18 cellular contexts compared by ENCODE assay signal in genomic region chr3:38343797-38344594, GRCh38. TPM values are rescaled to one million over a fixed set of nuclear protein-coding genes. Genes with fewer than 3 reads are reported as not detected.
DNase-seq lines count a peak whose midpoint lies in the region; ATAC-seq and TF ChIP-seq lines count a peak whose summit lies in the region.
"Had no signal": no experiment of that assay in that cellular context is flagged by ENCODE, and none has a peak within 500 bp of the region (broad histone marks: within the 10 kb centered on the region; RNA-seq: fewer than 3 reads in every experiment).

No MANE protein-coding gene starts in this region.

- no peak overlapping the region for H3K27ac Mint-ChIP-seq in activated CD4-positive, alpha-beta T cell treated with anti-CD3 and anti-CD28 coated beads, Interleukin-2, amount 10 ng/mL, durations not matched to agents 7 days and 5 days
- H3K27ac Mint-ChIP-seq: nephron progenitor cell had no signal

- H3K27ac ChIP-seq in C4-2B, result no peak overlapping the region
- H3K27ac ChIP-seq in PC-3 (ENCODE audit: low read length), result no peak overlapping the region
- H3K27ac ChIP-seq: BLaER1 treated with 17β-estradiol and CSF1 and Interleukin-3, amounts not matched to agents 10 nM and 100 nM; lower lobe of right lung; thyroid gland had no signal

- POLR2A ChIA-PET in PC-3 (lab: Charles Lee; ENCODE audit: unreplicated experiment), result no interaction called here
- POLR2A ChIA-PET in activated CD4-positive, alpha-beta T cell treated with anti-CD3 and anti-CD28 coated beads, Interleukin-2, amount 10 ng/mL, durations not matched to agents 7 days and 5 days (lab: Charles Lee), result no interaction called here

- CTCF ChIA-PET in PC-3 (lab: Charles Lee), result interaction anchor here (0.6 to 1.1 kb wide), 2 partner anchors 11 to 46 kb away, joined by 3 to 4 read pairs; no protein-coding TSS in a partner anchor
- CTCF ChIA-PET in activated CD4-positive, alpha-beta T cell treated with anti-CD3 and anti-CD28 coated beads, Interleukin-2, amount 10 ng/mL, durations not matched to agents 7 days and 5 days (lab: Charles Lee), result interaction anchor here (1.1 to 3.0 kb wide), 4 partner anchors 8 to 227 kb away, joined by 3 to 28 read pairs (median 4); no protein-coding TSS in a partner anchor

- no peak overlapping the region for H3K9ac ChIP-seq in PC-3 (ENCODE audit: low read length)
- H3K9ac ChIP-seq: BLaER1 treated with 17β-estradiol and CSF1 and Interleukin-3, amounts not matched to agents 10 nM and 100 nM had no signal

- no TSS peak for BruUV-seq in PC-3 (replicated peaks; lab: Mats Ljungman, UMichigan)

- H3K4me1 ChIP-seq in PC-3 (ENCODE audit: insufficient read depth, low read length), result peaks cover 20% of the 10 kb centered on the region

- no peaks in the 10 kb centered on the region for H3F3A ChIP-seq in PC-3 (ENCODE audit: low read length, unreplicated experiment)

- no peak overlapping the region for H3K4me2 ChIP-seq in PC-3 (ENCODE audit: low read length)
- H3K4me2 ChIP-seq: BLaER1 treated with 17β-estradiol and CSF1 and Interleukin-3, amounts not matched to agents 10 nM and 100 nM had no signal

- DNase-seq in GM12865 (ENCODE audit: low read depth) (no peak), PC-3 (peak; percentile 34), fibroblast of mammary gland (ENCODE audit: low read depth) (peak; percentile 14), KG1 (lab: John Stamatoyannopoulos, UW) (no peak), posterior vena cava (ENCODE audit: low spot score) (no peak), cerebellar cortex (ENCODE audit: low spot score) (no peak)
- DNase-seq in activated CD4-positive, alpha-beta T cell treated with anti-CD3 and anti-CD28 coated beads, Interleukin-2, amount 10 ng/mL, durations not matched to agents 7 days and 5 days, result no peak
- DNase-seq: activated gamma-delta T cell treated with Interleukin-2 at 50 U/mL for 16 hours; DND-41; lower lobe of right lung; NCI-H1417; nephron progenitor cell; right cardiac atrium; stimulated activated CD8-positive, alpha-beta memory T cell treated with anti-CD3 and anti-CD28 coated beads, Interleukin-4, amount 100 ng/mL, for 48 hours; thyroid gland had no signal

- no peaks in the 10 kb centered on the region for H3K27me3 ChIP-seq in PC-3 (ENCODE audit: low read length)
- H3K27me3 ChIP-seq: BLaER1 treated with 17β-estradiol and CSF1 and Interleukin-3, amounts not matched to agents 10 nM and 100 nM; thyroid gland had no signal

- no peak overlapping the region for H3K4me3 ChIP-seq in GM12865 (ENCODE audit: low read depth, low read length)
- H3K4me3 ChIP-seq in PC-3 (ENCODE audit: low read length), result no peak overlapping the region
- H3K4me3 ChIP-seq in fibroblast of mammary gland (ENCODE audit: control insufficient read depth, low read depth, low read length), result no peak overlapping the region
- H3K4me3 ChIP-seq: BLaER1 treated with 17β-estradiol and CSF1 and Interleukin-3, amounts not matched to agents 10 nM and 100 nM; lower lobe of right lung; thyroid gland had no signal

- peaks cover 10% of the 10 kb centered on the region for H3K4me1 Mint-ChIP-seq in activated CD4-positive, alpha-beta T cell treated with anti-CD3 and anti-CD28 coated beads, Interleukin-2, amount 10 ng/mL, durations not matched to agents 7 days and 5 days

- peaks cover 21% of the 10 kb centered on the region for H3K79me2 ChIP-seq in PC-3 (ENCODE audit: low read length)

- intact Hi-C loops in PC-3 (cut with micrococcal nuclease), result loop anchor here (10.0 kb wide), 1 partner anchor 321 kb away; no protein-coding TSS in a partner anchor
- intact Hi-C loops in posterior vena cava (cut with DNase I), result no loop called here

- no peaks in the 10 kb centered on the region for H3K36me3 Mint-ChIP-seq in activated CD4-positive, alpha-beta T cell treated with anti-CD3 and anti-CD28 coated beads, Interleukin-2, amount 10 ng/mL, durations not matched to agents 7 days and 5 days (ENCODE audit: low read depth)

- TF ChIP-seq CTCF in C4-2B (conservative IDR thresholded peaks at IDR 0.05) (peak; percentile 15), GM12865 (IDR thresholded peaks at IDR 0.05; ENCODE audit: insufficient read depth, low read depth, low read length, missing control alignments) (peak; percentile 2), PC-3 (conservative IDR thresholded peaks at IDR 0.05; ENCODE audit: low read depth, low read length) (peak; percentile 48; the same call in 1 of the 2 replicates), fibroblast of mammary gland (conservative IDR thresholded peaks at IDR 0.05; ENCODE audit: control insufficient read depth, insufficient read depth, low read depth, low read length) (peak; percentile 8)

- H2AFZ ChIP-seq in PC-3 (ENCODE audit: low read length), result no peak overlapping the region

- H3K36me3 ChIP-seq in PC-3 (ENCODE audit: low read depth, low read length), result no peaks in the 10 kb centered on the region
- H3K36me3 ChIP-seq: lower lobe of right lung, thyroid gland had no signal

- H3K9me2 ChIP-seq in PC-3 (replicated peaks; ENCODE audit: low read length), result no peaks in the 10 kb centered on the region

- H4K20me1 ChIP-seq in PC-3 (ENCODE audit: low read length), result no peaks in the 10 kb centered on the region

- H3K4me3 Mint-ChIP-seq in activated CD4-positive, alpha-beta T cell treated with anti-CD3 and anti-CD28 coated beads, Interleukin-2, amount 10 ng/mL, durations not matched to agents 7 days and 5 days, result no peak overlapping the region
- H3K4me3 Mint-ChIP-seq: nephron progenitor cell had no signal

- peaks cover 16% of the 10 kb centered on the region for H3K27me3 Mint-ChIP-seq in activated CD4-positive, alpha-beta T cell treated with anti-CD3 and anti-CD28 coated beads, Interleukin-2, amount 10 ng/mL, durations not matched to agents 7 days and 5 days

- no peaks in the 10 kb centered on the region for H3K9me3 ChIP-seq in PC-3 (ENCODE audit: low read length)
- H3K9me3 ChIP-seq: lower lobe of right lung, thyroid gland had no signal

- H3K9me3 Mint-ChIP-seq in activated CD4-positive, alpha-beta T cell treated with anti-CD3 and anti-CD28 coated beads, Interleukin-2, amount 10 ng/mL, durations not matched to agents 7 days and 5 days, result no peaks in the 10 kb centered on the region

- no peak for ATAC-seq in PC-3
- ATAC-seq: lower lobe of right lung, right cardiac atrium, Right ventricle myocardium inferior had no signal

RNA-seq across cellular contexts. Expression of gene XYLB, which starts 2.6 kb away (rescaled TPM):
- total RNA-seq in PC-3 (2014; rRNA removed) (11.2 and 14.0 TPM in 2 replicates), posterior vena cava (1 to 10 TPM; 4.5 to 6.3 TPM)
- 1 to 10 TPM; 6.9 to 7.0 TPM for total RNA-seq in activated CD4-positive, alpha-beta T cell treated with anti-CD3 and anti-CD28 coated beads, Interleukin-2, amount 10 ng/mL, durations not matched to agents 7 days and 5 days

Comparison
In these comparisons a context has a peak if more than half of its experiments do, and no peak if none do; other contexts are left out.
1. DNase-seq: peak in PC-3 (single experiment) and fibroblast of mammary gland (single experiment); none in GM12865 (single experiment), KG1 (single experiment), activated CD4-positive, alpha-beta T cell treated with anti-CD3 and anti-CD28 coated beads, Interleukin-2, amount 10 ng/mL, durations not matched to agents 7 days and 5 days (single experiment), posterior vena cava (single experiment) and cerebellar cortex (single experiment).
2. Peak in every context shown above with its lines, with median percentiles within 50 percentile points of each other: CTCF ChIP-seq.